14 cellular contexts compared by ENCODE assay signal in genomic region chr12:104788848-104789271, GRCh38.
A peak's percentile ranks its signal among the peaks of the same experiment; 100 is the strongest.
DNase-seq lines count a peak whose midpoint lies in the region; ATAC-seq and TF ChIP-seq lines count a peak whose summit lies in the region.
"Had no signal": no experiment of that assay in that cellular context is flagged by ENCODE, and none has a peak within 500 bp of the region (broad histone marks: within the 10 kb centered on the region; RNA-seq: fewer than 3 reads in every experiment).

No MANE protein-coding gene starts in this region.

- peaks cover 16% of the 10 kb centered on the region; the same call in 2 of the 3 replicates for H3K4me1 Mint-ChIP-seq in GM23338

- no peaks in the 10 kb centered on the region for H3K79me2 ChIP-seq in GM23338 (replicated peaks; ENCODE audit: insufficient read depth)

- H3K27ac ChIP-seq in GM23338 (ENCODE audit: low read depth) (no peak overlapping the region), heart right ventricle (no peak overlapping the region)
- H3K27ac ChIP-seq: ascending aorta, right atrium auricular region had no signal

- TF ChIP-seq CTCF in GM23338 (conservative IDR thresholded peaks at IDR 0.05; ENCODE audit: low read depth in 2 of 2): no peak
- TF ChIP-seq CTCF in heart right ventricle (IDR thresholded peaks at IDR 0.05): no peak

- ATAC-seq in GM23338: peak; percentile 98
- ATAC-seq in heart right ventricle: no peak
- ATAC-seq in GM19455 (IDR thresholded peaks at IDR 0.05; ENCODE audit: unreplicated experiment): no peak
- ATAC-seq in HG02884 (IDR thresholded peaks at IDR 0.05; ENCODE audit: unreplicated experiment): no peak
- ATAC-seq in esophagus mucosa: no peak
- ATAC-seq: stimulated activated naive CD8-positive, alpha-beta T cell treated with anti-CD3 and anti-CD28 coated beads, Interleukin-15, amount 100 ng/mL, for 72 hours had no signal

- H4K20me1 ChIP-seq in GM23338 (replicated peaks; ENCODE audit: insufficient read depth): no peaks in the 10 kb centered on the region

- no peaks in the 10 kb centered on the region for H3K36me3 Mint-ChIP-seq in GM23338 (ENCODE audit: low read depth)
- H3K36me3 Mint-ChIP-seq: naive B cell had no signal

- H3K36me3 ChIP-seq in GM23338 (ENCODE audit: insufficient read depth) (no peaks in the 10 kb centered on the region), heart right ventricle (no peaks in the 10 kb centered on the region)
- H3K36me3 ChIP-seq: ascending aorta, right atrium auricular region had no signal

- H3K4me2 ChIP-seq in GM23338: 0 out of 2 replicates have a peak overlapping the region, but pooled peaks have one; percentile 14

- 0 out of 3 replicates have a peak, but pooled peaks cover 2% of the 10 kb centered on the region for H3K9me3 Mint-ChIP-seq in GM23338
- H3K9me3 Mint-ChIP-seq: activated CD4-positive, alpha-beta T cell treated with anti-CD3 and anti-CD28 coated beads, Interleukin-2, amount 10 ng/mL, durations not matched to agents 24 days and 14 days; stimulated activated naive CD8-positive, alpha-beta T cell treated with anti-CD3 and anti-CD28 coated beads, Interleukin-15, amount 100 ng/mL, for 72 hours had no signal

- H3K9me2 ChIP-seq in GM23338 (ENCODE audit: insufficient read depth): 0 out of 2 replicates have a peak, but pooled peaks cover 5% of the 10 kb centered on the region

- H2AFZ ChIP-seq in GM23338: peak overlapping the region; percentile 34; the same call in 1 of the 2 replicates

- H3K4me1 ChIP-seq in GM23338 (ENCODE audit: insufficient read depth) (peaks cover 14% of the 10 kb centered on the region), heart right ventricle (peaks cover 0 to 21% (median 6%) of the 10 kb centered on the region in 9 donors)

- peaks cover 3% of the 10 kb centered on the region; the same call in 1 of the 2 replicates for H3F3A ChIP-seq in GM23338 (replicated peaks; ENCODE audit: low read depth)

- H3K27me3 Mint-ChIP-seq in GM23338 (ENCODE audit: insufficient read depth, low read depth, poor library complexity): peaks cover 3% of the 10 kb centered on the region
- H3K27me3 Mint-ChIP-seq: activated CD4-positive, alpha-beta T cell treated with anti-CD3 and anti-CD28 coated beads, Interleukin-2, amount 10 ng/mL, durations not matched to agents 24 days and 14 days; stimulated activated naive CD8-positive, alpha-beta T cell treated with anti-CD3 and anti-CD28 coated beads, Interleukin-15, amount 100 ng/mL, for 72 hours had no signal

- H3K9me3 ChIP-seq in heart right ventricle: no peaks in the 10 kb centered on the region
- H3K9me3 ChIP-seq: ascending aorta, right atrium auricular region had no signal

- H3K27me3 ChIP-seq in GM23338 (ENCODE audit: insufficient read depth) (no peaks in the 10 kb centered on the region), heart right ventricle (no peaks in the 10 kb centered on the region)
- H3K27me3 ChIP-seq: ascending aorta, right atrium auricular region had no signal

- H3K27ac Mint-ChIP-seq in GM23338: peak overlapping the region; percentile 17
- H3K27ac Mint-ChIP-seq: activated CD4-positive, alpha-beta T cell treated with anti-CD3 and anti-CD28 coated beads, Interleukin-2, amount 10 ng/mL, durations not matched to agents 24 days and 14 days; stimulated activated naive CD8-positive, alpha-beta T cell treated with anti-CD3 and anti-CD28 coated beads, Interleukin-15, amount 100 ng/mL, for 72 hours had no signal

- H3K4me3 Mint-ChIP-seq in GM23338: no peak overlapping the region
- H3K4me3 Mint-ChIP-seq: activated CD4-positive, alpha-beta T cell treated with anti-CD3 and anti-CD28 coated beads, Interleukin-2, amount 10 ng/mL, durations not matched to agents 24 days and 14 days; stimulated activated naive CD8-positive, alpha-beta T cell treated with anti-CD3 and anti-CD28 coated beads, Interleukin-15, amount 100 ng/mL, for 72 hours had no signal

- DNase-seq in Ammon's horn (ENCODE audit: low spot score) (peak; percentile 17), GM23338 (ENCODE audit: low spot score) (peak; percentile 90), NCI-H69 (lab: John Stamatoyannopoulos, UW) (peak; percentile 26), iPS DF 19.7 (ENCODE audit: low read depth, low spot score) (peak; percentile 75), heart right ventricle (no peak)
- DNase-seq: activated CD4-positive, alpha-beta T cell treated with anti-CD3 and anti-CD28 coated beads, Interleukin-2, amount 10 ng/mL, durations not matched to agents 24 days and 14 days; GF-D8; naive B cell; stimulated activated naive CD8-positive, alpha-beta T cell treated with anti-CD3 and anti-CD28 coated beads, Interleukin-15, amount 100 ng/mL, for 72 hours had no signal

- H3K4me3 ChIP-seq in GM23338 (no peak overlapping the region), heart right ventricle (no peak overlapping the region)
- H3K4me3 ChIP-seq: ascending aorta, right atrium auricular region had no signal

- intact Hi-C loops in heart right ventricle (cut with DNase I): no loop called here

TF ChIP-seq in GM23338, 12 proteins besides CTCF, POLR2A, EP300 and RAD21 (continues in another document):
- no peak for TF ChIP-seq REST (IDR thresholded peaks at IDR 0.05; ENCODE audit: unreplicated experiment)
- TF ChIP-seq STAT1 (IDR thresholded peaks at IDR 0.05; ENCODE audit: unreplicated experiment): no peak
- TF ChIP-seq ZNF114 (CRISPR knock-in tag; IDR thresholded peaks at IDR 0.05): no peak

Comparison
In these comparisons a context has a peak if more than half of its experiments do, and no peak if none do; other contexts are left out.
1. DNase-seq: peak in Ammon's horn (single experiment), GM23338 (single experiment), NCI-H69 (single experiment) and iPS DF 19.7 (single experiment); none in heart right ventricle (0 of 2).